8 cellular contexts compared by ENCODE assay signal in genomic region chr13:48506092-48506701, GRCh38. TPM values are rescaled to one million over a fixed set of nuclear protein-coding genes. Genes with fewer than 3 reads are reported as not detected.
DNase-seq lines count a peak whose midpoint lies in the region; ATAC-seq and TF ChIP-seq lines count a peak whose summit lies in the region.

No MANE protein-coding gene starts in this region.

- H3K9ac ChIP-seq in BLaER1, result peak overlapping the region; percentile 81

- no peaks in the 10 kb centered on the region for H4K20me1 ChIP-seq in BLaER1

- peaks cover 33% of the 10 kb centered on the region for H3K36me3 ChIP-seq in BLaER1
- H3K36me3 ChIP-seq in heart left ventricle, result peaks cover 0 to 22% (median 7%) of the 10 kb centered on the region in 9 donors
- peaks cover 0 to 11% (median 0%) of the 10 kb centered on the region in 3 donors for H3K36me3 ChIP-seq in tibial artery

- peak; percentile 64 for DNase-seq in NCI-H1092 (lab: John Stamatoyannopoulos, UW)
- DNase-seq in heart left ventricle, result peak in 2 of 5 donors; percentile 28 to 67
- peak in 1 of 2 donors; percentile 70 for DNase-seq in tibial artery
- no peak for DNase-seq in OCI-M2 (lab: John Stamatoyannopoulos, UW; ENCODE audit: unreplicated experiment)
- DNase-seq in stimulated activated CD4-positive, alpha-beta T cell treated with anti-CD3 and anti-CD28 coated beads, Interleukin-1b, Interleukin-23, amount 100 ng/mL, for 48 hours, result no peak
- DNase-seq in epidermal melanocyte (ENCODE audit: insufficient read length, low spot score), result no peak

- H3K27ac ChIP-seq in BLaER1 (peak overlapping the region; percentile 95), heart left ventricle (peak overlapping the region; percentile 62 to 96 (median 82)), tibial artery (peak overlapping the region; percentile 80 to 84)

- peaks cover 5% of the 10 kb centered on the region; the same call in 1 of the 2 replicates for H3K9me3 ChIP-seq in BLaER1
- H3K9me3 ChIP-seq in heart left ventricle, result no peaks in the 10 kb centered on the region
- no peaks in the 10 kb centered on the region for H3K9me3 ChIP-seq in tibial artery

- no peak for TF ChIP-seq POLR2A in heart left ventricle (IDR thresholded peaks at IDR 0.05)

- H3K4me3 ChIP-seq in BLaER1 (peak overlapping the region; percentile 58), heart left ventricle (peak overlapping the region in 7 of 12 donors; percentile 1 to 27 (median 19)), tibial artery (no peak overlapping the region)

- ATAC-seq in GM21528 (IDR thresholded peaks at IDR 0.05; ENCODE audit: low FRiP score, unreplicated experiment), result peak; percentile 27
- peak; percentile 16 to 50 (median 24) for ATAC-seq in heart left ventricle

- 65 to 76% (median 68%) methylated on average over 14 of the region's 14 CpGs for WGBS in heart left ventricle, 4 donors

- H3K27me3 ChIP-seq in BLaER1 (no peaks in the 10 kb centered on the region), heart left ventricle (no peaks in the 10 kb centered on the region), tibial artery (no peaks in the 10 kb centered on the region)

- TF ChIP-seq CTCF in heart left ventricle (IDR thresholded peaks at IDR 0.05) (no peak), tibial artery (IDR thresholded peaks at IDR 0.05) (no peak)

- H3K4me1 ChIP-seq in BLaER1, result peaks cover 96% of the 10 kb centered on the region
- H3K4me1 ChIP-seq in heart left ventricle, result peaks cover 0 to 79% (median 32%) of the 10 kb centered on the region in 12 donors
- peaks cover 0 to 22% (median 7%) of the 10 kb centered on the region in 4 donors for H3K4me1 ChIP-seq in tibial artery

- H3K4me2 ChIP-seq in BLaER1, result peak overlapping the region; percentile 96

- intact Hi-C loops in heart left ventricle (cut with DNase I) (loop anchor here in 3 of 10 donors (5.0 to 10.0 kb wide), 4 partner anchors 66 to 104 kb away; partner anchors contain the start of gene LPAR6 (in 1 of the 3)), tibial artery (cut with DNase I; ENCODE audit: low total_unique reads) (no loop called here)

RNA-seq across cellular contexts. Expression of gene RCBTB2, which starts 26.7 kb away (rescaled TPM):
- 10 to 100 TPM in 6 of 9 donors, 1 to 10 TPM in 3; 5.9 to 16.2 (median 11.8) TPM for total RNA-seq in heart left ventricle
- 10 to 100 TPM in 1 of 2 donors, 1 to 10 TPM in 1; 6.9 to 11.5 TPM for polyA plus RNA-seq in heart left ventricle

Comparison
In these comparisons a context has a peak if more than half of its experiments do, and no peak if none do; other contexts are left out.
1. H3K4me3 ChIP-seq: peak in BLaER1 (single experiment) and heart left ventricle (7 of 12); none in tibial artery (0 of 2).
2. Peak in every context shown above with its lines, with median percentiles within 50 percentile points of each other: H3K27ac ChIP-seq.